17 cellular contexts compared by ENCODE assay signal in genomic region chr7:130954918-130955559, GRCh38.
DNase-seq lines count a peak whose midpoint lies in the region; ATAC-seq, FAIRE-seq and TF ChIP-seq lines count a peak whose summit lies in the region.
"Had no signal": no experiment of that assay in that cellular context is flagged by ENCODE, and none has a peak within 500 bp of the region (broad histone marks: within the 10 kb centered on the region; RNA-seq: fewer than 3 reads in every experiment).

No MANE protein-coding gene starts in this region.

- H3K27me3 ChIP-seq in CD4-positive, alpha-beta memory T cell (ENCODE audit: insufficient read depth, low read length), result no peaks in the 10 kb centered on the region
- H3K27me3 ChIP-seq in Panc1 (ENCODE audit: control insufficient read depth, insufficient read depth, low read length), result no peaks in the 10 kb centered on the region
- H3K27me3 ChIP-seq in K562 (ENCODE audit: control insufficient read depth in 2 of 2, insufficient read depth in 2 of 2, low read length in 2 of 2), result no peaks in the 10 kb centered on the region
- no peaks in the 10 kb centered on the region for H3K27me3 ChIP-seq in testis
- H3K27me3 ChIP-seq: ascending aorta, SJSA1, uterus had no signal

- ATAC-seq in A549, result no peak
- ATAC-seq in Panc1, result no peak
- no peak for ATAC-seq in K562
- no peak for ATAC-seq in HG03571 (IDR thresholded peaks at IDR 0.05; ENCODE audit: unreplicated experiment)

- TF ChIP-seq POLR2A in A549 (IDR thresholded peaks at IDR 0.05; ENCODE audit: low read length) (no peak), K562 (conservative IDR thresholded peaks at IDR 0.05) (no peak), testis (IDR thresholded peaks at IDR 0.05) (no peak)

- no TSS peak for BruUV-seq in Panc1 (replicated peaks; lab: Mats Ljungman, UMichigan)
- BruUV-seq in K562 (replicated peaks; lab: Mats Ljungman, UMichigan), result no TSS peak

- no peaks in the 10 kb centered on the region for H3K27me3 Mint-ChIP-seq in CD4-positive, alpha-beta memory T cell

- peaks cover 0 to 77% (median 59%) of the 10 kb centered on the region in 4 donors for H3K4me1 Mint-ChIP-seq in CD4-positive, alpha-beta memory T cell

- intact Hi-C loops in CD4-positive, alpha-beta memory T cell (cut with micrococcal nuclease), result loop anchor here (5.0 kb wide), 1 partner anchor 32 kb away; no protein-coding TSS in a partner anchor
- intact Hi-C loops in Panc1 (cut with micrococcal nuclease; ENCODE audit: unreplicated experiment) (no loop called here), K562 (cut with micrococcal nuclease) (no loop called here), kidney (cut with DNase I) (no loop called here), testis (cut with DNase I; ENCODE audit: low total_unique reads) (no loop called here)

- H3K4me1 ChIP-seq in A549 (peaks cover 75% of the 10 kb centered on the region), Panc1 (ENCODE audit: control insufficient read depth, insufficient read depth, low read length) (peaks cover 68% of the 10 kb centered on the region), K562 (replicated peaks in 1 of 2; ENCODE audit: control insufficient read depth in 2 of 2, insufficient read depth in 2 of 2, low read length in 2 of 2) (peaks cover 0 to 12% of the 10 kb centered on the region in 2 experiments; a peak in 4 of 5 replicates), kidney (ENCODE audit: control insufficient read depth in 1 of 2, insufficient read depth in 1 of 2, low read depth in 1 of 2, low read length in 2 of 2) (peaks cover 8% of the 10 kb centered on the region in 2 donors), testis (peaks cover 6% of the 10 kb centered on the region)
- peaks cover 99% of the 10 kb centered on the region for H3K4me1 ChIP-seq in CD4-positive, alpha-beta memory T cell (ENCODE audit: insufficient read depth, low read length)

- H3K4me3 ChIP-seq in A549 (no peak overlapping the region), Panc1 (ENCODE audit: low read depth in 2 of 2, low read length in 2 of 2) (no peak overlapping the region), K562 (no peak overlapping the region), kidney (ENCODE audit: low read length in 2 of 2) (no peak overlapping the region), testis (no peak overlapping the region)
- peak overlapping the region in 1 of 2 donors; percentile 11 for H3K4me3 ChIP-seq in CD4-positive, alpha-beta memory T cell (ENCODE audit: low read length in 2 of 2)
- H3K4me3 ChIP-seq: ascending aorta, coronary artery, SJSA1, uterus had no signal

- in situ Hi-C loops in Panc1 (cut with HindIII; ENCODE audit: low pct_unique_long_range_greater_than_20kb, low sequenced_read_pairs), result no loop called here
- in situ Hi-C loops in K562 (cut with MboI), result no loop called here

- TF ChIP-seq RAD21 in A549 (conservative IDR thresholded peaks at IDR 0.05 in 1 of 2, IDR thresholded peaks at IDR 0.05 in 1 of 2), result no peak
- TF ChIP-seq RAD21 in K562 (CRISPR knock-in tag; conservative IDR thresholded peaks at IDR 0.05 in 1 of 2, IDR thresholded peaks at IDR 0.05 in 1 of 2), result no peak

- H4K20me1 ChIP-seq in K562 (replicated peaks; ENCODE audit: control insufficient read depth, insufficient read depth, low read length), result no peaks in the 10 kb centered on the region

- WGBS in A549 (ENCODE audit: missing lambda C conversion rate), result 86% methylated on average over 5 of the region's 5 CpGs
- 70% methylated on average over 5 of the region's 5 CpGs for WGBS in K562 (ENCODE audit: insufficient coverage, low coverage, missing lambda C conversion rate)
- 90 to 94% methylated on average over 5 of the region's 5 CpGs for WGBS in testis, 2 donors

- H3K9me3 ChIP-seq in A549 (no peaks in the 10 kb centered on the region), Panc1 (ENCODE audit: control insufficient read depth, insufficient read depth, low read depth, low read length) (no peaks in the 10 kb centered on the region), K562 (replicated peaks; ENCODE audit: control insufficient read depth, insufficient read depth, low read depth, low read length) (no peaks in the 10 kb centered on the region), kidney (ENCODE audit: control insufficient read depth in 1 of 2, low read length in 2 of 2) (no peaks in the 10 kb centered on the region), testis (no peaks in the 10 kb centered on the region)
- H3K9me3 ChIP-seq in CD4-positive, alpha-beta memory T cell (ENCODE audit: control insufficient read depth in 1 of 2, low read length in 2 of 2), result no peaks in the 10 kb centered on the region
- H3K9me3 ChIP-seq: ascending aorta, SJSA1, uterus had no signal

- TF ChIP-seq EP300 in A549 (IDR thresholded peaks at IDR 0.05), result no peak
- TF ChIP-seq EP300 in K562 (IDR thresholded peaks at IDR 0.05; ENCODE audit: low read length), result no peak

- TF ChIP-seq CTCF in A549 (IDR thresholded peaks at IDR 0.05), result no peak
- TF ChIP-seq CTCF in Panc1 (IDR thresholded peaks at IDR 0.05), result no peak
- no peak for TF ChIP-seq CTCF in K562 (IDR thresholded peaks at IDR 0.05 in 2 of 3, conservative IDR thresholded peaks at IDR 0.05 in 1 of 3; ENCODE audit: insufficient read depth in 2 of 3, low read depth in 1 of 3, low read length in 3 of 3)
- TF ChIP-seq CTCF in kidney (IDR thresholded peaks at IDR 0.05; ENCODE audit: borderline replicate concordance, extremely low read depth, insufficient read depth), result no peak
- TF ChIP-seq CTCF in testis (IDR thresholded peaks at IDR 0.05), result no peak

- H3K4me2 ChIP-seq in A549, result peak overlapping the region; percentile 83; the same call in 1 of the 3 replicates
- no peak overlapping the region for H3K4me2 ChIP-seq in K562 (ENCODE audit: insufficient read depth, low read length)

- no peak for DNase-seq in A549 (ENCODE audit: low read depth in 1 of 2, low spot score in 1 of 2)
- DNase-seq in CD4-positive, alpha-beta memory T cell, result no peak
- no peak for DNase-seq in Panc1 (ENCODE audit: low read depth, low spot score)
- no peak for DNase-seq in K562 (ENCODE audit: extremely low read depth in 1 of 4, low spot score in 3 of 4)
- no peak for DNase-seq in NCI-H1092 (lab: John Stamatoyannopoulos, UW)
- no peak for DNase-seq in kidney
- no peak for DNase-seq in testis
- DNase-seq: AML-193, DMS79, H9, mesendoderm, occipital lobe, uterus had no signal

- peak overlapping the region; percentile 67 to 90 (median 85) for H3K4me3 Mint-ChIP-seq in CD4-positive, alpha-beta memory T cell
- H3K4me3 Mint-ChIP-seq: H9 had no signal

- CTCF ChIA-PET in A549 (lab: Yijun Ruan, JAX), result interaction anchor here (0.6 to 13.8 kb wide), 5 partner anchors 10 to 1608 kb away, joined by 3 to 110 read pairs (median 4); no protein-coding TSS in a partner anchor
- CTCF ChIA-PET in CD4-positive, alpha-beta memory T cell (lab: Charles Lee; ENCODE audit: partially characterized antibody), result interaction anchor here (1.1 to 7.6 kb wide), 8 partner anchors 7 to 58 kb away, joined by 3 to 100 read pairs (median 4); no protein-coding TSS in a partner anchor
- CTCF ChIA-PET in Panc1 (lab: Charles Lee), result interaction anchor here (0.6 kb wide), 1 partner anchor 15 kb away, joined by 3 read pairs; no protein-coding TSS in a partner anchor
- CTCF ChIA-PET in K562 (lab: Yijun Ruan, JAX; ENCODE audit: low intra/inter-chr PET ratio), result no interaction called here

- no peaks in the 10 kb centered on the region for H3K36me3 ChIP-seq in CD4-positive, alpha-beta memory T cell (ENCODE audit: insufficient read depth, low read length)
- H3K36me3 ChIP-seq in Panc1 (ENCODE audit: control insufficient read depth, insufficient read depth, low read length), result peaks cover 4% of the 10 kb centered on the region; the same call in 1 of the 2 replicates
- H3K36me3 ChIP-seq in K562 (ENCODE audit: control insufficient read depth, insufficient read depth, low read length), result no peaks in the 10 kb centered on the region
- peaks cover 0 to 7% of the 10 kb centered on the region in 2 donors for H3K36me3 ChIP-seq in kidney (ENCODE audit: control insufficient read depth in 1 of 2, insufficient read depth in 2 of 2, low read length in 2 of 2)
- H3K36me3 ChIP-seq in testis (ENCODE audit: low read depth, missing control alignments), result no peaks in the 10 kb centered on the region
- H3K36me3 ChIP-seq: uterus had no signal

- H3K27ac ChIP-seq in A549, result peak overlapping the region in 1 of 2 experiments; percentile 36; a peak in 3 of 6 replicates
- peak overlapping the region; percentile 76 for H3K27ac ChIP-seq in CD4-positive, alpha-beta memory T cell (ENCODE audit: low read depth, low read length)
- H3K27ac ChIP-seq in Panc1 (ENCODE audit: low read length), result peak overlapping the region; percentile 56
- no peak overlapping the region for H3K27ac ChIP-seq in K562 (ENCODE audit: extremely low read depth, low read depth, low read length)
- H3K27ac ChIP-seq in kidney (ENCODE audit: low read depth in 2 of 2, low read length in 2 of 2), result no peak overlapping the region
- H3K27ac ChIP-seq in testis, result no peak overlapping the region
- H3K27ac ChIP-seq: ascending aorta, coronary artery, SJSA1 had no signal

- H3K9me1 ChIP-seq in K562 (ENCODE audit: control insufficient read depth, insufficient read depth, low read length), result no peaks in the 10 kb centered on the region

- POLR2A ChIA-PET in A549 (lab: Yijun Ruan, JAX) (no interaction called here), Panc1 (lab: Charles Lee) (interaction anchor here (0.7 to 1.4 kb wide), 2 partner anchors 9 to 16 kb away, joined by 4 read pairs; no protein-coding TSS in a partner anchor), K562 (lab: Yijun Ruan, JAX) (interaction anchor here (0.9 kb wide), 1 partner anchor 9 kb away, joined by 3 read pairs; no protein-coding TSS in a partner anchor)
- POLR2A ChIA-PET in CD4-positive, alpha-beta memory T cell (lab: Charles Lee; ENCODE audit: partially characterized antibody), result interaction anchor here (0.6 to 11.7 kb wide), 7 partner anchors 8 to 154 kb away, joined by 3 to 176 read pairs (median 4); no protein-coding TSS in a partner anchor

- no peaks in the 10 kb centered on the region for H3K9me3 Mint-ChIP-seq in CD4-positive, alpha-beta memory T cell

- H3K79me2 ChIP-seq in K562 (ENCODE audit: control insufficient read depth, insufficient read depth, low read length), result no peaks in the 10 kb centered on the region

- no peak overlapping the region for H3K9ac ChIP-seq in K562 (ENCODE audit: insufficient read depth in 1 of 2, low read depth in 2 of 2, low read length in 2 of 2)
- no peak overlapping the region for H3K9ac ChIP-seq in kidney (ENCODE audit: low read length in 2 of 2)

- H3K27ac Mint-ChIP-seq in CD4-positive, alpha-beta memory T cell, result peak overlapping the region in 6 of 7 donors; percentile 86 to 99 (median 95)

- FAIRE-seq in A549 (lab: Jason Lieb, UNC) (no peak), K562 (lab: Jason Lieb, UNC) (no peak), kidney (lab: Jason Lieb, UNC) (no peak)

- H2AFZ ChIP-seq in K562 (ENCODE audit: low read depth, low read length), result no peak overlapping the region

- peaks cover 24 to 55% of the 10 kb centered on the region in 2 donors for H3K36me3 Mint-ChIP-seq in CD4-positive, alpha-beta memory T cell

TF ChIP-seq in A549, 52 proteins besides CTCF, POLR2A, EP300 and RAD21:
- no peak for TF ChIP-seq CBX8 (IDR thresholded peaks at IDR 0.05)

TF ChIP-seq in K562, 482 proteins besides CTCF, POLR2A, EP300 and RAD21 (continues in another document):
- TF ChIP-seq SREBF1 (IDR thresholded peaks at IDR 0.05; ENCODE audit: borderline replicate concordance, low read depth, low read length), result 0 out of 2 replicates have a peak, but pooled peaks have one; percentile 29
- no peak for TF ChIP-seq ZNF41 (CRISPR knock-in tag; conservative IDR thresholded peaks at IDR 0.05)
- TF ChIP-seq IFI16 (CRISPR knock-in tag; IDR thresholded peaks at IDR 0.05), result no peak
- no peak for TF ChIP-seq MCM7 (IDR thresholded peaks at IDR 0.05)

Comparison
In these comparisons a context has a peak if more than half of its experiments do, and no peak if none do; other contexts are left out.
1. H3K27ac ChIP-seq: peak in CD4-positive, alpha-beta memory T cell (single experiment) and Panc1 (single experiment); none in K562 (single experiment), kidney (0 of 2) and testis (0 of 2).